20 cellular contexts compared by ENCODE assay signal in genomic region chr11:108368134-108368533, GRCh38.
"Had no signal": no experiment of that assay in that cellular context is flagged by ENCODE, and none has a peak within 500 bp of the region (broad histone marks: within the 10 kb centered on the region; RNA-seq: fewer than 3 reads in every experiment).

No MANE protein-coding gene starts in this region.

- H3K36me3 ChIP-seq: uterus had no signal

- H3K9me3 Mint-ChIP-seq: activated T-helper 1 cell treated with anti-CD3 and anti-CD28 coated beads, Interleukin-12 subunit alpha, Interleukin-12 subunit beta, Interleukin-2, Interleukin-4 antibody, amounts not matched to agents 30 ng/mL and 10 ng/mL and 1 ng/mL, durations not matched to agents 14 hours and 24 hours and 36 hours; central memory CD8-positive, alpha-beta T cell had no signal

- H3K27ac Mint-ChIP-seq: activated CD4-positive, alpha-beta T cell treated with anti-CD3 and anti-CD28 coated beads for 36 hours; activated CD8-positive, alpha-beta T cell treated with anti-CD3 and anti-CD28 coated beads for 36 hours; activated T-helper 1 cell treated with anti-CD3 and anti-CD28 coated beads, Interleukin-12 subunit alpha, Interleukin-12 subunit beta, Interleukin-2, Interleukin-4 antibody, amounts not matched to agents 30 ng/mL and 10 ng/mL and 1 ng/mL, durations not matched to agents 14 hours and 24 hours and 36 hours; dendritic cell treated with granulocyte-macrophage colony-stimulating factor and Interleukin-4, amounts not matched to agents 40 ng/mL and 50 ng/mL, for 4 days; T-cell had no signal

- H3K4me3 ChIP-seq: heart left ventricle, left ventricle myocardium inferior, stomach, tibial artery, uterus had no signal

- H3K4me1 Mint-ChIP-seq: central memory CD8-positive, alpha-beta T cell; neural crest cell; T-cell had no signal

- H3K27me3 ChIP-seq: heart left ventricle, stomach, tibial artery, uterus had no signal

- H3K27me3 Mint-ChIP-seq: activated CD4-positive, alpha-beta T cell treated with anti-CD3 and anti-CD28 coated beads for 36 hours; activated CD8-positive, alpha-beta T cell treated with anti-CD3 and anti-CD28 coated beads for 36 hours; central memory CD8-positive, alpha-beta T cell; dendritic cell treated with granulocyte-macrophage colony-stimulating factor and Interleukin-4, amounts not matched to agents 40 ng/mL and 50 ng/mL, for 4 days; T-cell had no signal

- H3K4me3 Mint-ChIP-seq: activated CD4-positive, alpha-beta T cell treated with anti-CD3 and anti-CD28 coated beads for 36 hours; activated CD8-positive, alpha-beta T cell treated with anti-CD3 and anti-CD28 coated beads for 36 hours; activated T-helper 1 cell treated with anti-CD3 and anti-CD28 coated beads, Interleukin-12 subunit alpha, Interleukin-12 subunit beta, Interleukin-2, Interleukin-4 antibody, amounts not matched to agents 30 ng/mL and 10 ng/mL and 1 ng/mL, durations not matched to agents 14 hours and 24 hours and 36 hours; central memory CD8-positive, alpha-beta T cell; dendritic cell treated with granulocyte-macrophage colony-stimulating factor and Interleukin-4, amounts not matched to agents 40 ng/mL and 50 ng/mL, for 4 days; neural crest cell; T-cell had no signal

- FAIRE-seq: keratinocyte, small intestine had no signal

- ATAC-seq: activated CD4-positive, alpha-beta T cell treated with anti-CD3 and anti-CD28 coated beads for 36 hours; activated CD8-positive, alpha-beta T cell treated with anti-CD3 and anti-CD28 coated beads for 36 hours; T-cell had no signal

- DNase-seq: activated CD4-positive, alpha-beta T cell treated with anti-CD3 and anti-CD28 coated beads for 36 hours; activated CD8-positive, alpha-beta memory T cell treated with anti-CD3 and anti-CD28 coated beads, Interleukin-2, amount 50 U/mL, for 4 hours; activated CD8-positive, alpha-beta T cell treated with anti-CD3 and anti-CD28 coated beads for 36 hours; activated naive CD4-positive, alpha-beta T cell; erythroblast; foreskin melanocyte; heart left ventricle; left ventricle myocardium inferior; mesenchymal stem cell; small intestine; stomach; T-cell; tibial artery; uterus; WERI-Rb-1 had no signal
